ENCODE assay signal across 16 cellular contexts in genomic region chr3:126979076-126979628, GRCh38. TPM values are rescaled to one million over a fixed set of nuclear protein-coding genes. Genes with fewer than 3 reads are reported as not detected.
DNase-seq lines count a peak whose midpoint lies in the region.
"Had no signal": no experiment of that assay in that cellular context is flagged by ENCODE, and none has a peak within 500 bp of the region (broad histone marks: within the 10 kb centered on the region; RNA-seq: fewer than 3 reads in every experiment).

No MANE protein-coding gene starts in this region.

- peaks cover 9% of the 10 kb centered on the region for H3K9me3 ChIP-seq in mesenchymal stem cell (ENCODE audit: control insufficient read depth, low read length)

- no peak overlapping the region for H3K14ac ChIP-seq in mesenchymal stem cell (ENCODE audit: low read length in 2 of 2)

- H3K4me1 ChIP-seq in mesenchymal stem cell (ENCODE audit: control insufficient read depth, insufficient read depth, low read depth, low read length), result peaks cover 11% of the 10 kb centered on the region

- no peak overlapping the region for H3K9ac ChIP-seq in mesenchymal stem cell (ENCODE audit: low read length)

- no peak overlapping the region for H2AK5ac ChIP-seq in mesenchymal stem cell (ENCODE audit: low read length, severe bottlenecking)

- peak overlapping the region; percentile 19 for H4K8ac ChIP-seq in mesenchymal stem cell (ENCODE audit: low read length)

- H3K27ac ChIP-seq in mesenchymal stem cell (ENCODE audit: low read length, poor library complexity, severe bottlenecking), result no peak overlapping the region
- H3K27ac ChIP-seq: SK-N-MC had no signal

- peak overlapping the region; percentile 6 for H2AFZ ChIP-seq in mesenchymal stem cell (ENCODE audit: low read depth, low read length)

- WGBS in mesenchymal stem cell, result 45% methylated on average over 5 of the region's 5 CpGs

- peak overlapping the region; percentile 37 to 49 for H2BK12ac ChIP-seq in mesenchymal stem cell (ENCODE audit: low read length in 2 of 2)

- no peaks in the 10 kb centered on the region for H3K27me3 ChIP-seq in mesenchymal stem cell (ENCODE audit: control insufficient read depth in 1 of 2, insufficient read depth in 1 of 2, low read length in 2 of 2)

- no peak overlapping the region for H2BK15ac ChIP-seq in mesenchymal stem cell (ENCODE audit: low read depth, poor library complexity, severe bottlenecking)

- H3K4me2 ChIP-seq in mesenchymal stem cell (ENCODE audit: low read length, poor library complexity, severe bottlenecking), result no peak overlapping the region

- DNase-seq in EH (ENCODE audit: low read depth), result peak; percentile 18
- peak; percentile 75 for DNase-seq in HT1080 (ENCODE audit: low read depth)
- peak; percentile 33 for DNase-seq in SHP77 treated with DMSO at 0.1 percent for 48 hours (lab: John Stamatoyannopoulos, UW)
- no peak for DNase-seq in mesenchymal stem cell
- DNase-seq in HuH-7 (ENCODE audit: low spot score), result no peak
- no peak for DNase-seq in GM19238 (ENCODE audit: insufficient read length, low spot score)
- DNase-seq in activated CD4-positive, alpha-beta T cell treated with anti-CD3 and anti-CD28 coated beads, Interleukin-2, amount 50 U/mL, for 1 hour, result no peak
- DNase-seq: ACHN; CD4-positive, alpha-beta memory T cell; MM.1S; NCI-H1105; NCI-H187 treated with DMSO at 0.1 percent for 48 hours; NCI-H2171 treated with DMSO at 0.1 percent for 48 hours; NCI-H82; T-helper 1 cell had no signal

- H3K18ac ChIP-seq in mesenchymal stem cell (ENCODE audit: low read depth in 1 of 2, low read length in 2 of 2), result peak overlapping the region in 1 of 2 experiments; percentile 28

- H3K23ac ChIP-seq in mesenchymal stem cell (ENCODE audit: low read length in 2 of 2), result peak overlapping the region in 1 of 2 experiments; percentile 5

- H3K79me1 ChIP-seq in mesenchymal stem cell (replicated peaks; ENCODE audit: low read length, poor library complexity, severe bottlenecking), result no peaks in the 10 kb centered on the region

- no peak overlapping the region for H3K4ac ChIP-seq in mesenchymal stem cell (ENCODE audit: low read depth in 1 of 2, low read length in 2 of 2)

- H2BK5ac ChIP-seq in mesenchymal stem cell (ENCODE audit: low read depth, low read length, poor library complexity, severe bottlenecking), result no peak overlapping the region

- no peak overlapping the region for H3K4me3 ChIP-seq in mesenchymal stem cell (ENCODE audit: insufficient read depth in 1 of 2, low read depth in 1 of 2, low read length in 2 of 2)
- H3K4me3 ChIP-seq: SK-N-MC had no signal

- H2BK120ac ChIP-seq in mesenchymal stem cell (ENCODE audit: low read depth, low read length), result no peak overlapping the region

- H4K91ac ChIP-seq in mesenchymal stem cell (ENCODE audit: low read length), result peak overlapping the region; percentile 9

- no peaks in the 10 kb centered on the region for H3K36me3 ChIP-seq in mesenchymal stem cell (ENCODE audit: control insufficient read depth in 1 of 2, insufficient read depth in 2 of 2, low read depth in 1 of 2, low read length in 2 of 2)

RNA-seq across cellular contexts. Expression of gene PLXNA1, which starts 3.8 kb away (rescaled TPM):
- 133 and 163 TPM in 2 replicates for total RNA-seq in HT1080 (2014; rRNA removed; shearing (Covaris generic))
- 82.5 and 95.4 TPM in 2 replicates for polyA plus RNA-seq in HT1080 (2015; cell fraction: cytosol; rRNA removed)
- 239 and 264 TPM in 2 replicates for polyA plus RNA-seq in HT1080 (2015; cell fraction: nucleus; rRNA removed)
- polyA plus RNA-seq in mesenchymal stem cell (2013, experiment 1 of 2), result 51.0 TPM
- 49.9 TPM for polyA plus RNA-seq in mesenchymal stem cell (2013, experiment 2 of 2)

Comparison
In these comparisons a context has a peak if more than half of its experiments do, and no peak if none do; other contexts are left out.
1. DNase-seq: peak in EH (single experiment), HT1080 (single experiment) and SHP77 treated with DMSO at 0.1 percent for 48 hours (single experiment); none in mesenchymal stem cell (single experiment), HuH-7 (single experiment), GM19238 (single experiment) and activated CD4-positive, alpha-beta T cell treated with anti-CD3 and anti-CD28 coated beads, Interleukin-2, amount 50 U/mL, for 1 hour (single experiment).